Comparison of ENCODE assay signal across 27 cellular contexts in genomic region chr3:56711344-56711743, GRCh38.
"Had no signal": no experiment of that assay in that cellular context is flagged by ENCODE, and none has a peak within 500 bp of the region (broad histone marks: within the 10 kb centered on the region; RNA-seq: fewer than 3 reads in every experiment).

No MANE protein-coding gene starts in this region.

- H3K9me3 ChIP-seq: breast epithelium, neutrophil, ovary, prostate gland, suprapubic skin had no signal

- H3K4me3 ChIP-seq: breast epithelium, coronary artery, heart left ventricle, ovary, prostate gland, spleen, stomach, suprapubic skin, tibial nerve had no signal

- FAIRE-seq: endometrium, TTC549 had no signal

- ATAC-seq: activated T-helper 17 cell treated with anti-CD3 and anti-CD28 coated beads, Interleukin-2, amount 50 U/mL, for 72 hours; heart left ventricle; left cardiac atrium had no signal

- H3K27me3 ChIP-seq: breast epithelium, heart left ventricle, neutrophil, ovary, spleen, stomach, suprapubic skin, tibial nerve had no signal

- H3K27ac Mint-ChIP-seq: activated naive CD8-positive, alpha-beta T cell; activated T-cell treated with anti-CD3 and anti-CD28 coated beads, Interleukin-2, amount 50 U/mL, for 24 hours; activated T-helper 17 cell treated with anti-CD3 and anti-CD28 coated beads, Interleukin-2, amount 50 U/mL, for 72 hours; nephron had no signal

- H3K36me3 Mint-ChIP-seq: activated naive CD8-positive, alpha-beta T cell had no signal

- H3K27me3 Mint-ChIP-seq: activated naive CD8-positive, alpha-beta T cell; activated T-cell treated with anti-CD3 and anti-CD28 coated beads, Interleukin-2, amount 50 U/mL, for 24 hours; activated T-helper 17 cell treated with anti-CD3 and anti-CD28 coated beads, Interleukin-2, amount 50 U/mL, for 72 hours had no signal

- H3K4me1 ChIP-seq: breast epithelium, heart left ventricle, prostate gland, spleen, stomach, suprapubic skin, tibial nerve had no signal

- H3K4me3 Mint-ChIP-seq: activated naive CD8-positive, alpha-beta T cell; activated T-cell treated with anti-CD3 and anti-CD28 coated beads, Interleukin-2, amount 50 U/mL, for 24 hours; activated T-helper 17 cell treated with anti-CD3 and anti-CD28 coated beads, Interleukin-2, amount 50 U/mL, for 72 hours; nephron had no signal

- DNase-seq: activated CD4-positive, alpha-beta T cell treated with anti-CD3 and anti-CD28 coated beads for 1 hour; activated CD4-positive, alpha-beta T cell treated with anti-CD3 and anti-CD28 coated beads, Interleukin-2, amount 50 U/mL, for 1 hour; activated CD8-positive, alpha-beta memory T cell treated with anti-CD3 and anti-CD28 coated beads for 24 hours; activated CD8-positive, alpha-beta memory T cell treated with anti-CD3 and anti-CD28 coated beads, Interleukin-2, amount 50 U/mL, for 4 hours; activated naive CD4-positive, alpha-beta T cell; activated T-cell treated with anti-CD3 and anti-CD28 coated beads, Interleukin-2, amount 50 U/mL, for 24 hours; amniotic stem cell; heart left ventricle; islet precursor cell; left cardiac atrium; midbrain; ovary; spleen; stimulated activated CD4-positive, alpha-beta T cell treated with anti-CD3 and anti-CD28 coated beads, Interleukin-4, amount 100 ng/mL, for 1 hour; stomach; WERI-Rb-1 had no signal

- H3K4me1 Mint-ChIP-seq: activated T-helper 17 cell treated with anti-CD3 and anti-CD28 coated beads, Interleukin-2, amount 50 U/mL, for 72 hours; nephron had no signal

- H3K36me3 ChIP-seq: breast epithelium, heart left ventricle, neutrophil, ovary, prostate gland, spleen, stomach, suprapubic skin, tibial nerve, WERI-Rb-1 had no signal

- H3K27ac ChIP-seq: breast epithelium, coronary artery, heart left ventricle, neutrophil, ovary, prostate gland, spleen, stomach, suprapubic skin, tibial nerve, WERI-Rb-1 had no signal
